ENCODE assay signal across 1 cellular context in the genomic region with DNA sequence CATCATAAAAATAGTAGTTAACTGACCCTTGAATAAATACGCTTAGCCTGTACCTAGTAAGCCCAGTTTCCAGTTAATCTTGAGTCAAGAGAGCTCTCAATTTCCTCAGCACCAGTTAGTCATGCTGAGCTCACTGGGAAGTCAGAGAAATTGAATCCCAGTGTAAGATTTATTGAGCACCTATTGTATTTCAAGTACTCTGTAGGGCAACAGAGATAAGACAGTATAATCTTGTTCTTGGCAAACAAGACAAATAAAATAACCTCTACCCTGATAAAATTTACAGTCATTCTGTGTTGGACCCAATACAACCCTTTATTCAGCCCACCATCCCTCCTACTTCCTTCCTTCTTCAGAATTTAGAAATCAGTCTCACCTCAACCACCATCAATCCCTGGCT.
TF ChIP-seq lines count a peak whose summit lies in the region.

No MANE protein-coding gene starts in this region.

TF ChIP-seq in SK-N-SH treated with all-trans-retinoic acid at 6 μM for 48 hours, 23 proteins besides CTCF, POLR2A, EP300 and RAD21 (continued from another document):
- TF ChIP-seq, protein P1, sequence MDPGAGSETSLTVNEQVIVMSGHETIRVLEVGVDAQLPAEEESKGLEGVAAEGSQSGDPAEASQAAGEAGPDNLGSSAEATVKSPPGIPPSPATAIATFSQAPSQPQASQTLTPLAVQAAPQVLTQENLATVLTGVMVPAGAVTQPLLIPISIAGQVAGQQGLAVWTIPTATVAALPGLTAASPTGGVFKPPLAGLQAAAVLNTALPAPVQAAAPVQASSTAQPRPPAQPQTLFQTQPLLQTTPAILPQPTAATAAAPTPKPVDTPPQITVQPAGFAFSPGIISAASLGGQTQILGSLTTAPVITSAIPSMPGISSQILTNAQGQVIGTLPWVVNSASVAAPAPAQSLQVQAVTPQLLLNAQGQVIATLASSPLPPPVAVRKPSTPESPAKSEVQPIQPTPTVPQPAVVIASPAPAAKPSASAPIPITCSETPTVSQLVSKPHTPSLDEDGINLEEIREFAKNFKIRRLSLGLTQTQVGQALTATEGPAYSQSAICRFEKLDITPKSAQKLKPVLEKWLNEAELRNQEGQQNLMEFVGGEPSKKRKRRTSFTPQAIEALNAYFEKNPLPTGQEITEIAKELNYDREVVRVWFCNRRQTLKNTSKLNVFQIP (CRISPR knock-in tag; IDR thresholded peaks at IDR 0.05; ENCODE audit: borderline replicate concordance, low read depth) = no peak
- TF ChIP-seq ISL1 (CRISPR knock-in tag; IDR thresholded peaks at IDR 0.05) (no peak), PPARA (CRISPR knock-in tag; IDR thresholded peaks at IDR 0.05; ENCODE audit: borderline replicate concordance) (no peak), ZC3H10 (CRISPR knock-in tag; IDR thresholded peaks at IDR 0.05) (no peak), ARNTL (CRISPR knock-in tag; IDR thresholded peaks at IDR 0.05; ENCODE audit: borderline replicate concordance, low read depth) (no peak), CSDC2 (CRISPR knock-in tag; IDR thresholded peaks at IDR 0.05) (no peak), TCF4 (CRISPR knock-in tag; IDR thresholded peaks at IDR 0.05; ENCODE audit: borderline replicate concordance) (no peak), ZFP3 (CRISPR knock-in tag; IDR thresholded peaks at IDR 0.05) (no peak)
- TF ChIP-seq, protein P2, sequence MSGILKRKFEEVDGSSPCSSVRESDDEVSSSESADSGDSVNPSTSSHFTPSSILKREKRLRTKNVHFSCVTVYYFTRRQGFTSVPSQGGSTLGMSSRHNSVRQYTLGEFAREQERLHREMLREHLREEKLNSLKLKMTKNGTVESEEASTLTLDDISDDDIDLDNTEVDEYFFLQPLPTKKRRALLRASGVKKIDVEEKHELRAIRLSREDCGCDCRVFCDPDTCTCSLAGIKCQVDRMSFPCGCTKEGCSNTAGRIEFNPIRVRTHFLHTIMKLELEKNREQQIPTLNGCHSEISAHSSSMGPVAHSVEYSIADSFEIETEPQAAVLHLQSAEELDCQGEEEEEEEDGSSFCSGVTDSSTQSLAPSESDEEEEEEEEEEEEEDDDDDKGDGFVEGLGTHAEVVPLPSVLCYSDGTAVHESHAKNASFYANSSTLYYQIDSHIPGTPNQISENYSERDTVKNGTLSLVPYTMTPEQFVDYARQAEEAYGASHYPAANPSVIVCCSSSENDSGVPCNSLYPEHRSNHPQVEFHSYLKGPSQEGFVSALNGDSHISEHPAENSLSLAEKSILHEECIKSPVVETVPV (CRISPR knock-in tag; IDR thresholded peaks at IDR 0.05) = no peak
